ENCODE assay signal across 1 cellular context in the genomic region with DNA sequence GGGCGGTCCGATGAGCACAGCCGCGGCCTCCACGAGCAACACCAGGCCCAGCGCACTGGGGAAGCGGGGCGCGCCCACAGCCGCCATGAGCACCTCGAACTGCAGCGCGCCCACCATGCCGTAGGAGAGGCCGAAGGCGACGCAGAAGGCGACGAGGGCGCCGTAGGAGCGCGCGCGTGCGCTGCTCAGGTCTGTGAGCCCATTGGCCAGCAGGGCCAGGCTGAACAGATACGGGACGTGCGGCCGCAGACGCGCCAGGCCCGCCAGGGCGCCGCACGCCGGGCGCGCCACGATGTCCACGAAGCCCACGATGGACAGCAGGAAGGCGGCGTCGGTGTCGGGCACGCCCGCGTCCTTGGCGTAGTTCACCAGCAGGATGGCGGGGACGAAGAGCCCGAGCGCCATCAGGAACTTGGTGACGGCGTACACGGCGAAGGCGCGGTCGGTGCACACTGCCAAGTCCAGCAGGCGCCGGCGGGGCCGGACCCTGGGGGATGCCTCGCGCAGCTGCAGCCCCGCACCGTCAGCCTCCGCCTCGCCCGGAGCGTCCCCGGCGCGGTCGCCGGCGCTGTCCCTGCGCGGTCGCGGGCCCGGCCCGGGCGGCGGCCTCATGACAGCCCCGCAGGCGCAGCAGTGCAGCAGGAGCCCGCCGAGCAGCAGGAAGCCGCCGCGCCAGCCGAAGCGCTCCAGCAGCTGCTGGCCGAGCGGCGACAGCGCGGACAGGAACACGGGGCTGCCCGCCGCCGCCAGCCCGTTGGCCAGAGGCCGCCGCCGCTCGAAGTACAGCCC.
A peak's percentile ranks its signal among the peaks of the same experiment; 100 is the strongest.
TF ChIP-seq lines count a peak whose summit lies in the region.

No MANE protein-coding gene starts in this region.

TF ChIP-seq in WTC11, 78 proteins besides CTCF, POLR2A, EP300 and RAD21 (continued from another document and continues in another):
- TF ChIP-seq, protein P1, sequence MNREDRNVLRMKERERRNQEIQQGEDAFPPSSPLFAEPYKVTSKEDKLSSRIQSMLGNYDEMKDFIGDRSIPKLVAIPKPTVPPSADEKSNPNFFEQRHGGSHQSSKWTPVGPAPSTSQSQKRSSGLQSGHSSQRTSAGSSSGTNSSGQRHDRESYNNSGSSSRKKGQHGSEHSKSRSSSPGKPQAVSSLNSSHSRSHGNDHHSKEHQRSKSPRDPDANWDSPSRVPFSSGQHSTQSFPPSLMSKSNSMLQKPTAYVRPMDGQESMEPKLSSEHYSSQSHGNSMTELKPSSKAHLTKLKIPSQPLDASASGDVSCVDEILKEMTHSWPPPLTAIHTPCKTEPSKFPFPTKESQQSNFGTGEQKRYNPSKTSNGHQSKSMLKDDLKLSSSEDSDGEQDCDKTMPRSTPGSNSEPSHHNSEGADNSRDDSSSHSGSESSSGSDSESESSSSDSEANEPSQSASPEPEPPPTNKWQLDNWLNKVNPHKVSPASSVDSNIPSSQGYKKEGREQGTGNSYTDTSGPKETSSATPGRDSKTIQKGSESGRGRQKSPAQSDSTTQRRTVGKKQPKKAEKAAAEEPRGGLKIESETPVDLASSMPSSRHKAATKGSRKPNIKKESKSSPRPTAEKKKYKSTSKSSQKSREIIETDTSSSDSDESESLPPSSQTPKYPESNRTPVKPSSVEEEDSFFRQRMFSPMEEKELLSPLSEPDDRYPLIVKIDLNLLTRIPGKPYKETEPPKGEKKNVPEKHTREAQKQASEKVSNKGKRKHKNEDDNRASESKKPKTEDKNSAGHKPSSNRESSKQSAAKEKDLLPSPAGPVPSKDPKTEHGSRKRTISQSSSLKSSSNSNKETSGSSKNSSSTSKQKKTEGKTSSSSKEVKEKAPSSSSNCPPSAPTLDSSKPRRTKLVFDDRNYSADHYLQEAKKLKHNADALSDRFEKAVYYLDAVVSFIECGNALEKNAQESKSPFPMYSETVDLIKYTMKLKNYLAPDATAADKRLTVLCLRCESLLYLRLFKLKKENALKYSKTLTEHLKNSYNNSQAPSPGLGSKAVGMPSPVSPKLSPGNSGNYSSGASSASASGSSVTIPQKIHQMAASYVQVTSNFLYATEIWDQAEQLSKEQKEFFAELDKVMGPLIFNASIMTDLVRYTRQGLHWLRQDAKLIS (CRISPR knock-in tag; IDR thresholded peaks at IDR 0.05; ENCODE audit: borderline replicate concordance) = peak; percentile 83; the same call in 1 of the 2 replicates
- TF ChIP-seq IRF2 (CRISPR knock-in tag; IDR thresholded peaks at IDR 0.05; ENCODE audit: borderline replicate concordance, low read depth) = peak; percentile 90; the same call in 1 of the 2 replicates
- peak; percentile 77 for TF ChIP-seq NR1H2 (CRISPR knock-in tag; IDR thresholded peaks at IDR 0.05)
- TF ChIP-seq, protein P2, sequence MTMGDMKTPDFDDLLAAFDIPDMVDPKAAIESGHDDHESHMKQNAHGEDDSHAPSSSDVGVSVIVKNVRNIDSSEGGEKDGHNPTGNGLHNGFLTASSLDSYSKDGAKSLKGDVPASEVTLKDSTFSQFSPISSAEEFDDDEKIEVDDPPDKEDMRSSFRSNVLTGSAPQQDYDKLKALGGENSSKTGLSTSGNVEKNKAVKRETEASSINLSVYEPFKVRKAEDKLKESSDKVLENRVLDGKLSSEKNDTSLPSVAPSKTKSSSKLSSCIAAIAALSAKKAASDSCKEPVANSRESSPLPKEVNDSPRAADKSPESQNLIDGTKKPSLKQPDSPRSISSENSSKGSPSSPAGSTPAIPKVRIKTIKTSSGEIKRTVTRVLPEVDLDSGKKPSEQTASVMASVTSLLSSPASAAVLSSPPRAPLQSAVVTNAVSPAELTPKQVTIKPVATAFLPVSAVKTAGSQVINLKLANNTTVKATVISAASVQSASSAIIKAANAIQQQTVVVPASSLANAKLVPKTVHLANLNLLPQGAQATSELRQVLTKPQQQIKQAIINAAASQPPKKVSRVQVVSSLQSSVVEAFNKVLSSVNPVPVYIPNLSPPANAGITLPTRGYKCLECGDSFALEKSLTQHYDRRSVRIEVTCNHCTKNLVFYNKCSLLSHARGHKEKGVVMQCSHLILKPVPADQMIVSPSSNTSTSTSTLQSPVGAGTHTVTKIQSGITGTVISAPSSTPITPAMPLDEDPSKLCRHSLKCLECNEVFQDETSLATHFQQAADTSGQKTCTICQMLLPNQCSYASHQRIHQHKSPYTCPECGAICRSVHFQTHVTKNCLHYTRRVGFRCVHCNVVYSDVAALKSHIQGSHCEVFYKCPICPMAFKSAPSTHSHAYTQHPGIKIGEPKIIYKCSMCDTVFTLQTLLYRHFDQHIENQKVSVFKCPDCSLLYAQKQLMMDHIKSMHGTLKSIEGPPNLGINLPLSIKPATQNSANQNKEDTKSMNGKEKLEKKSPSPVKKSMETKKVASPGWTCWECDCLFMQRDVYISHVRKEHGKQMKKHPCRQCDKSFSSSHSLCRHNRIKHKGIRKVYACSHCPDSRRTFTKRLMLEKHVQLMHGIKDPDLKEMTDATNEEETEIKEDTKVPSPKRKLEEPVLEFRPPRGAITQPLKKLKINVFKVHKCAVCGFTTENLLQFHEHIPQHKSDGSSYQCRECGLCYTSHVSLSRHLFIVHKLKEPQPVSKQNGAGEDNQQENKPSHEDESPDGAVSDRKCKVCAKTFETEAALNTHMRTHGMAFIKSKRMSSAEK (CRISPR knock-in tag; IDR thresholded peaks at IDR 0.05; ENCODE audit: borderline replicate concordance) = no peak
- peak; percentile 97 for TF ChIP-seq ETV6 (CRISPR knock-in tag; IDR thresholded peaks at IDR 0.05)
- TF ChIP-seq, protein P3, sequence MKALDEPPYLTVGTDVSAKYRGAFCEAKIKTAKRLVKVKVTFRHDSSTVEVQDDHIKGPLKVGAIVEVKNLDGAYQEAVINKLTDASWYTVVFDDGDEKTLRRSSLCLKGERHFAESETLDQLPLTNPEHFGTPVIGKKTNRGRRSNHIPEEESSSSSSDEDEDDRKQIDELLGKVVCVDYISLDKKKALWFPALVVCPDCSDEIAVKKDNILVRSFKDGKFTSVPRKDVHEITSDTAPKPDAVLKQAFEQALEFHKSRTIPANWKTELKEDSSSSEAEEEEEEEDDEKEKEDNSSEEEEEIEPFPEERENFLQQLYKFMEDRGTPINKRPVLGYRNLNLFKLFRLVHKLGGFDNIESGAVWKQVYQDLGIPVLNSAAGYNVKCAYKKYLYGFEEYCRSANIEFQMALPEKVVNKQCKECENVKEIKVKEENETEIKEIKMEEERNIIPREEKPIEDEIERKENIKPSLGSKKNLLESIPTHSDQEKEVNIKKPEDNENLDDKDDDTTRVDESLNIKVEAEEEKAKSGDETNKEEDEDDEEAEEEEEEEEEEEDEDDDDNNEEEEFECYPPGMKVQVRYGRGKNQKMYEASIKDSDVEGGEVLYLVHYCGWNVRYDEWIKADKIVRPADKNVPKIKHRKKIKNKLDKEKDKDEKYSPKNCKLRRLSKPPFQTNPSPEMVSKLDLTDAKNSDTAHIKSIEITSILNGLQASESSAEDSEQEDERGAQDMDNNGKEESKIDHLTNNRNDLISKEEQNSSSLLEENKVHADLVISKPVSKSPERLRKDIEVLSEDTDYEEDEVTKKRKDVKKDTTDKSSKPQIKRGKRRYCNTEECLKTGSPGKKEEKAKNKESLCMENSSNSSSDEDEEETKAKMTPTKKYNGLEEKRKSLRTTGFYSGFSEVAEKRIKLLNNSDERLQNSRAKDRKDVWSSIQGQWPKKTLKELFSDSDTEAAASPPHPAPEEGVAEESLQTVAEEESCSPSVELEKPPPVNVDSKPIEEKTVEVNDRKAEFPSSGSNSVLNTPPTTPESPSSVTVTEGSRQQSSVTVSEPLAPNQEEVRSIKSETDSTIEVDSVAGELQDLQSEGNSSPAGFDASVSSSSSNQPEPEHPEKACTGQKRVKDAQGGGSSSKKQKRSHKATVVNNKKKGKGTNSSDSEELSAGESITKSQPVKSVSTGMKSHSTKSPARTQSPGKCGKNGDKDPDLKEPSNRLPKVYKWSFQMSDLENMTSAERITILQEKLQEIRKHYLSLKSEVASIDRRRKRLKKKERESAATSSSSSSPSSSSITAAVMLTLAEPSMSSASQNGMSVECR (CRISPR knock-in tag; IDR thresholded peaks at IDR 0.05; ENCODE audit: borderline replicate concordance) = peak; percentile 95
- TF ChIP-seq, protein P4, sequence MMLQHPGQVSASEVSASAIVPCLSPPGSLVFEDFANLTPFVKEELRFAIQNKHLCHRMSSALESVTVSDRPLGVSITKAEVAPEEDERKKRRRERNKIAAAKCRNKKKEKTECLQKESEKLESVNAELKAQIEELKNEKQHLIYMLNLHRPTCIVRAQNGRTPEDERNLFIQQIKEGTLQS (CRISPR knock-in tag; conservative IDR thresholded peaks at IDR 0.05) = no peak; the same call in 1 of the 2 replicates
- TF ChIP-seq GRHL2 (CRISPR knock-in tag; IDR thresholded peaks at IDR 0.05; ENCODE audit: insufficient replicate concordance, severe bottlenecking) = no peak
- TF ChIP-seq, protein P5, sequence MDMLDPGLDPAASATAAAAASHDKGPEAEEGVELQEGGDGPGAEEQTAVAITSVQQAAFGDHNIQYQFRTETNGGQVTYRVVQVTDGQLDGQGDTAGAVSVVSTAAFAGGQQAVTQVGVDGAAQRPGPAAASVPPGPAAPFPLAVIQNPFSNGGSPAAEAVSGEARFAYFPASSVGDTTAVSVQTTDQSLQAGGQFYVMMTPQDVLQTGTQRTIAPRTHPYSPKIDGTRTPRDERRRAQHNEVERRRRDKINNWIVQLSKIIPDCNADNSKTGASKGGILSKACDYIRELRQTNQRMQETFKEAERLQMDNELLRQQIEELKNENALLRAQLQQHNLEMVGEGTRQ (CRISPR knock-in tag; IDR thresholded peaks at IDR 0.05) = no peak
- peak; percentile 95 for TF ChIP-seq TEAD4 (CRISPR knock-in tag; IDR thresholded peaks at IDR 0.05)
- TF ChIP-seq, protein P6, sequence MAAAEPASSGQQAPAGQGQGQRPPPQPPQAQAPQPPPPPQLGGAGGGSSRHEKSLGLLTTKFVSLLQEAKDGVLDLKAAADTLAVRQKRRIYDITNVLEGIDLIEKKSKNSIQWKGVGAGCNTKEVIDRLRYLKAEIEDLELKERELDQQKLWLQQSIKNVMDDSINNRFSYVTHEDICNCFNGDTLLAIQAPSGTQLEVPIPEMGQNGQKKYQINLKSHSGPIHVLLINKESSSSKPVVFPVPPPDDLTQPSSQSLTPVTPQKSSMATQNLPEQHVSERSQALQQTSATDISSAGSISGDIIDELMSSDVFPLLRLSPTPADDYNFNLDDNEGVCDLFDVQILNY (CRISPR knock-in tag; IDR thresholded peaks at IDR 0.05) = peak; percentile 85
- peak; percentile 84 for TF ChIP-seq RELA (CRISPR knock-in tag; IDR thresholded peaks at IDR 0.05; ENCODE audit: borderline replicate concordance)
- TF ChIP-seq, protein P7, sequence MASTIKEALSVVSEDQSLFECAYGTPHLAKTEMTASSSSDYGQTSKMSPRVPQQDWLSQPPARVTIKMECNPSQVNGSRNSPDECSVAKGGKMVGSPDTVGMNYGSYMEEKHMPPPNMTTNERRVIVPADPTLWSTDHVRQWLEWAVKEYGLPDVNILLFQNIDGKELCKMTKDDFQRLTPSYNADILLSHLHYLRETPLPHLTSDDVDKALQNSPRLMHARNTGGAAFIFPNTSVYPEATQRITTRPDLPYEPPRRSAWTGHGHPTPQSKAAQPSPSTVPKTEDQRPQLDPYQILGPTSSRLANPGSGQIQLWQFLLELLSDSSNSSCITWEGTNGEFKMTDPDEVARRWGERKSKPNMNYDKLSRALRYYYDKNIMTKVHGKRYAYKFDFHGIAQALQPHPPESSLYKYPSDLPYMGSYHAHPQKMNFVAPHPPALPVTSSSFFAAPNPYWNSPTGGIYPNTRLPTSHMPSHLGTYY (CRISPR knock-in tag; IDR thresholded peaks at IDR 0.05) = no peak
- TF ChIP-seq, protein P8, sequence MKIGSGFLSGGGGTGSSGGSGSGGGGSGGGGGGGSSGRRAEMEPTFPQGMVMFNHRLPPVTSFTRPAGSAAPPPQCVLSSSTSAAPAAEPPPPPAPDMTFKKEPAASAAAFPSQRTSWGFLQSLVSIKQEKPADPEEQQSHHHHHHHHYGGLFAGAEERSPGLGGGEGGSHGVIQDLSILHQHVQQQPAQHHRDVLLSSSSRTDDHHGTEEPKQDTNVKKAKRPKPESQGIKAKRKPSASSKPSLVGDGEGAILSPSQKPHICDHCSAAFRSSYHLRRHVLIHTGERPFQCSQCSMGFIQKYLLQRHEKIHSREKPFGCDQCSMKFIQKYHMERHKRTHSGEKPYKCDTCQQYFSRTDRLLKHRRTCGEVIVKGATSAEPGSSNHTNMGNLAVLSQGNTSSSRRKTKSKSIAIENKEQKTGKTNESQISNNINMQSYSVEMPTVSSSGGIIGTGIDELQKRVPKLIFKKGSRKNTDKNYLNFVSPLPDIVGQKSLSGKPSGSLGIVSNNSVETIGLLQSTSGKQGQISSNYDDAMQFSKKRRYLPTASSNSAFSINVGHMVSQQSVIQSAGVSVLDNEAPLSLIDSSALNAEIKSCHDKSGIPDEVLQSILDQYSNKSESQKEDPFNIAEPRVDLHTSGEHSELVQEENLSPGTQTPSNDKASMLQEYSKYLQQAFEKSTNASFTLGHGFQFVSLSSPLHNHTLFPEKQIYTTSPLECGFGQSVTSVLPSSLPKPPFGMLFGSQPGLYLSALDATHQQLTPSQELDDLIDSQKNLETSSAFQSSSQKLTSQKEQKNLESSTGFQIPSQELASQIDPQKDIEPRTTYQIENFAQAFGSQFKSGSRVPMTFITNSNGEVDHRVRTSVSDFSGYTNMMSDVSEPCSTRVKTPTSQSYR (CRISPR knock-in tag; IDR thresholded peaks at IDR 0.05) = peak; percentile 90; the same call in 1 of the 2 replicates
- TF ChIP-seq ESRRA (CRISPR knock-in tag; IDR thresholded peaks at IDR 0.05; ENCODE audit: borderline replicate concordance) = peak; percentile 19; the same call in 1 of the 2 replicates
- TF ChIP-seq ZNF121 (CRISPR knock-in tag; IDR thresholded peaks at IDR 0.05) = peak; percentile 89; the same call in 1 of the 2 replicates
- TF ChIP-seq ZNF138 (CRISPR knock-in tag; conservative IDR thresholded peaks at IDR 0.05) = peak; percentile 82
- TF ChIP-seq, protein P9, sequence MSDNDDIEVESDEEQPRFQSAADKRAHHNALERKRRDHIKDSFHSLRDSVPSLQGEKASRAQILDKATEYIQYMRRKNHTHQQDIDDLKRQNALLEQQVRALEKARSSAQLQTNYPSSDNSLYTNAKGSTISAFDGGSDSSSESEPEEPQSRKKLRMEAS (CRISPR knock-in tag; IDR thresholded peaks at IDR 0.05) = peak; percentile 99
- TF ChIP-seq, protein P10, sequence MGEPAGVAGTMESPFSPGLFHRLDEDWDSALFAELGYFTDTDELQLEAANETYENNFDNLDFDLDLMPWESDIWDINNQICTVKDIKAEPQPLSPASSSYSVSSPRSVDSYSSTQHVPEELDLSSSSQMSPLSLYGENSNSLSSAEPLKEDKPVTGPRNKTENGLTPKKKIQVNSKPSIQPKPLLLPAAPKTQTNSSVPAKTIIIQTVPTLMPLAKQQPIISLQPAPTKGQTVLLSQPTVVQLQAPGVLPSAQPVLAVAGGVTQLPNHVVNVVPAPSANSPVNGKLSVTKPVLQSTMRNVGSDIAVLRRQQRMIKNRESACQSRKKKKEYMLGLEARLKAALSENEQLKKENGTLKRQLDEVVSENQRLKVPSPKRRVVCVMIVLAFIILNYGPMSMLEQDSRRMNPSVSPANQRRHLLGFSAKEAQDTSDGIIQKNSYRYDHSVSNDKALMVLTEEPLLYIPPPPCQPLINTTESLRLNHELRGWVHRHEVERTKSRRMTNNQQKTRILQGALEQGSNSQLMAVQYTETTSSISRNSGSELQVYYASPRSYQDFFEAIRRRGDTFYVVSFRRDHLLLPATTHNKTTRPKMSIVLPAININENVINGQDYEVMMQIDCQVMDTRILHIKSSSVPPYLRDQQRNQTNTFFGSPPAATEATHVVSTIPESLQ (CRISPR knock-in tag; IDR thresholded peaks at IDR 0.05) = no peak
- no peak for TF ChIP-seq ZNF671 (CRISPR knock-in tag; IDR thresholded peaks at IDR 0.05)
- TF ChIP-seq ZNF232 (CRISPR knock-in tag; IDR thresholded peaks at IDR 0.05) = peak; percentile 95
- TF ChIP-seq FOXP1 (CRISPR knock-in tag; IDR thresholded peaks at IDR 0.05; ENCODE audit: borderline replicate concordance) = peak; percentile 96
- TF ChIP-seq PRRX2 (CRISPR knock-in tag; IDR thresholded peaks at IDR 0.05) = no peak
- TF ChIP-seq SMAD4 (CRISPR knock-in tag; IDR thresholded peaks at IDR 0.05) = peak; percentile 89
- TF ChIP-seq OVOL2 (CRISPR knock-in tag; IDR thresholded peaks at IDR 0.05; ENCODE audit: borderline replicate concordance) = no peak
- TF ChIP-seq ZBTB21 (CRISPR knock-in tag; IDR thresholded peaks at IDR 0.05; ENCODE audit: borderline replicate concordance) = peak; percentile 83
- TF ChIP-seq SP1 (CRISPR knock-in tag; conservative IDR thresholded peaks at IDR 0.05) = peak; percentile 68; the same call in 1 of the 2 replicates
